7 cellular contexts compared by ENCODE assay signal in the genomic region with DNA sequence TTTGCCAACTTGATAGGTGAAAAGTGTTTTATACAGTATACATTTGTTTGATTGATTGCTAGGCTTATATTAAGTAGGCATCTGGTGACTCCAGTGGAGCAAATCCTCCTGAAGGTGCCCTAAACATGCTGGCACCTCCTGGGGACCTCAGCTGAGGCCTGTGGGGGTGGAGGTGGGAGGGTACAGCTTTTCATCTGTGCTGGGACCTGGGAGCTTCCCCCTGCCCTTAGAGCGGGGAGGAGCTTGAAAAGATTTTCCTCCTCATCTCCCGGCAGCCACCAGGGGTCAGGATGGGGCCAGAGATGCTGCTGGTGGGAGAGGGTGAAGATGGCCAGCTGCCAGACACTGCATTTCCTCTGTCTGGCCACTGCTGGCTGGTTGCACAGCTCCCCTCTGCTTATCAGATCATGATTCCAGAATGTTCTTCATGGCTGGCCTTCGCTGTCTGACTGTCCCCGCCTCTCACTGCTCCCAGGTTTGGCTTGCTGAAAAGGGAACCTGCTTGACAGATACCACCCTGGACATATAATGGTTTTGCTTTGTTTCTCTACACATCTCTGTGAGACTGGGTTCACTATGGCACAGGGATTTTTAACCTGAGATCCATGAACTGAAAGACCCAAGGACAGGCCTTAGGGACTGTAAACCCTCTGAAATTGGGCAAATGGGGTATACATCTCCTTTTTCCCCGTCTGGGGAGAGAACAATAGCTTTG. TPM values are rescaled to one million over a fixed set of nuclear protein-coding genes. Genes with fewer than 3 reads are reported as not detected.
A peak's percentile ranks its signal among the peaks of the same experiment; 100 is the strongest.
DNase-seq lines count a peak whose midpoint lies in the region; ATAC-seq and TF ChIP-seq lines count a peak whose summit lies in the region.

No MANE protein-coding gene starts in this region.

- TF ChIP-seq POLR2A in GM18505 (IDR thresholded peaks at IDR 0.05; ENCODE audit: borderline replicate concordance, extremely low read depth, insufficient read depth, insufficient read length) = no peak

- no peaks in the 10 kb centered on the region for H3K9me3 Mint-ChIP-seq in T-cell

- ATAC-seq in GM18505 (IDR thresholded peaks at IDR 0.05; ENCODE audit: unreplicated experiment) (peak; percentile 99), HG02943 (IDR thresholded peaks at IDR 0.05; ENCODE audit: low read depth, unreplicated experiment) (peak; percentile 90), T-cell (replicated peaks in 1 of 4) (peak; percentile 96 to 99 (median 99)), left cardiac atrium (peak; percentile 89 to 97)

- H3K27ac Mint-ChIP-seq in T-cell = peak overlapping the region in 1 of 2 donors; percentile 8

- CTCF ChIA-PET in T-cell (lab: Charles Lee) = interaction anchor here (0.6 to 1.9 kb wide), 15 partner anchors 10 to 656 kb away, joined by 3 to 16 read pairs (median 4); a partner anchor contains a TSS

- intact Hi-C loops in left cardiac atrium (cut with DNase I) = no loop called here

- peaks cover 6 to 10% (median 10%) of the 10 kb centered on the region in 3 donors for H3K4me1 Mint-ChIP-seq in T-cell

- DNase-seq in NCI-H1694 (lab: John Stamatoyannopoulos, UW) (peak; percentile 90), T-cell (peak; percentile 58 to 85 (median 75)), amniotic stem cell (lab: John Stamatoyannopoulos, UW) (peak; percentile 50), left cardiac atrium (peak; percentile 87), retina (peak; percentile 89)

- no peak overlapping the region for H3K4me3 Mint-ChIP-seq in T-cell

- POLR2A ChIA-PET in T-cell (lab: Charles Lee) = no interaction called here

- peaks cover 18 to 29% of the 10 kb centered on the region in 2 donors for H3K27me3 Mint-ChIP-seq in T-cell

- no peaks in the 10 kb centered on the region for H3K36me3 Mint-ChIP-seq in T-cell

RNA-seq across cellular contexts. Expression of a gene that starts 10.5 kb away (rescaled TPM):
- total RNA-seq in T-cell (under 1 TPM in 2 of 5 donors, not detected in 3; 0.10 to 0.13 TPM), left cardiac atrium (under 1 TPM; 0.24 to 0.68 TPM)

RNA-seq across cellular contexts. Expression of a gene that starts 21.4 kb away (rescaled TPM):
- 100 to 1,000 TPM; 321 to 526 (median 484) TPM for total RNA-seq in T-cell
- 10 to 100 TPM; 16.5 to 32.3 TPM for total RNA-seq in left cardiac atrium

RNA-seq across cellular contexts. Expression of a gene that starts 33.0 kb away (rescaled TPM):
- 10 to 100 TPM; 13.3 to 26.4 (median 20.5) TPM for total RNA-seq in T-cell
- 10 to 100 TPM; 17.3 to 18.9 TPM for total RNA-seq in left cardiac atrium

RNA-seq across cellular contexts. Expression of a gene that starts 37.5 kb away (rescaled TPM):
- 1 to 10 TPM in 1 of 5 donors, under 1 TPM in 4; 0.15 to 1.3 (median 0.44) TPM for total RNA-seq in T-cell
- 1 to 10 TPM in 1 of 2 donors, under 1 TPM in 1; 0.89 to 1.3 TPM for total RNA-seq in left cardiac atrium

RNA-seq across cellular contexts. Expression of a gene that starts 47.1 kb away (rescaled TPM):
- under 1 TPM in 4 of 5 donors, not detected in 1; 0.19 to 0.82 (median 0.52) TPM for total RNA-seq in T-cell
- not detected for total RNA-seq in left cardiac atrium

Comparison
In these comparisons a context has a peak if more than half of its experiments do, and no peak if none do; other contexts are left out.
1. Peak in every context shown above with its lines: DNase-seq and ATAC-seq.
2. RNA of a gene that starts 21.4 kb away (total RNA-seq): 321 to 526 TPM in T-cell; 16.5 to 32.3 TPM in left cardiac atrium; every median in the first group is over 4 times any median in the second.